Comparison of ENCODE assay signal across 21 cellular contexts in genomic region chr11:47778878-47779483, GRCh38.
"Had no signal": no experiment of that assay in that cellular context is flagged by ENCODE, and none has a peak within 500 bp of the region (broad histone marks: within the 10 kb centered on the region; RNA-seq: fewer than 3 reads in every experiment).

No MANE protein-coding gene starts in this region.

- DNase-seq: colonic mucosa; dermis blood vessel endothelial cell; esophagus squamous epithelium; foreskin fibroblast; hippocampal formation; kidney glomerular epithelial cell; mesendoderm; naive B cell; psoas muscle; retina; sigmoid colon; stimulated activated CD4-positive, alpha-beta T cell treated with anti-CD3 and anti-CD28 coated beads, Interleukin-2, amount 100 ng/mL, for 24 hours; stimulated activated CD4-positive, alpha-beta T cell treated with anti-CD3 and anti-CD28 coated beads, Interleukin-4, amount 100 ng/mL, for 4 hours; stimulated activated naive B cell treated with anti-CD40 and anti-IgM and Interleukin-4, amounts not matched to agents 10 μg/mL and 1 μg/mL and 100 μg/mL, for 72 hours; stomach; substantia nigra; trophoblast cell had no signal

- H3K9me3 Mint-ChIP-seq: naive B cell; nephron; stimulated activated naive B cell treated with anti-CD40 and anti-IgM and Interleukin-4, amounts not matched to agents 10 μg/mL and 1 μg/mL and 100 μg/mL, for 72 hours had no signal

- H3K27ac ChIP-seq: colonic mucosa, esophagus squamous epithelium, psoas muscle, sigmoid colon, skin epidermis, stomach had no signal

- H3K4me1 ChIP-seq: colonic mucosa, esophagus squamous epithelium, sigmoid colon, stomach had no signal

- H3K4me3 Mint-ChIP-seq: naive B cell; nephron; stimulated activated naive B cell treated with anti-CD40 and anti-IgM and Interleukin-4, amounts not matched to agents 10 μg/mL and 1 μg/mL and 100 μg/mL, for 72 hours had no signal

- H3K27me3 Mint-ChIP-seq: naive B cell; stimulated activated naive B cell treated with anti-CD40 and anti-IgM and Interleukin-4, amounts not matched to agents 10 μg/mL and 1 μg/mL and 100 μg/mL, for 72 hours had no signal

- H3K27me3 ChIP-seq: colonic mucosa, esophagus squamous epithelium, sigmoid colon, stomach had no signal

- H3K27ac Mint-ChIP-seq: nephron; stimulated activated naive B cell treated with anti-CD40 and anti-IgM and Interleukin-4, amounts not matched to agents 10 μg/mL and 1 μg/mL and 100 μg/mL, for 72 hours had no signal

- H3K9me3 ChIP-seq: colonic mucosa, esophagus squamous epithelium, psoas muscle, sigmoid colon, stomach had no signal

- H3K4me3 ChIP-seq: colonic mucosa, esophagus squamous epithelium, lung, psoas muscle, sigmoid colon, skin epidermis, stomach had no signal

- ATAC-seq: left lobe of liver; psoas muscle; stimulated activated naive B cell treated with anti-CD40 and anti-IgM and Interleukin-4, amounts not matched to agents 10 μg/mL and 1 μg/mL and 100 μg/mL, for 72 hours had no signal

- H3K4me1 Mint-ChIP-seq: naive B cell, nephron had no signal
